In genomic region chr1:63795455-63795854, GRCh38 we compare ENCODE assay signal across 18 cellular contexts. TPM values are rescaled to one million over a fixed set of nuclear protein-coding genes. Genes with fewer than 3 reads are reported as not detected.
DNase-seq lines count a peak whose midpoint lies in the region; ATAC-seq and TF ChIP-seq lines count a peak whose summit lies in the region.
"Had no signal": no experiment of that assay in that cellular context is flagged by ENCODE, and none has a peak within 500 bp of the region (broad histone marks: within the 10 kb centered on the region; RNA-seq: fewer than 3 reads in every experiment).

No MANE protein-coding gene starts in this region.

- peaks cover 8 to 91% (median 37%) of the 10 kb centered on the region in 9 donors for H3K4me1 ChIP-seq in heart right ventricle
- peaks cover 6 to 75% of the 10 kb centered on the region in 2 donors for H3K4me1 ChIP-seq in thoracic aorta (ENCODE audit: control insufficient read depth in 1 of 2, low read depth in 2 of 2)

- no peaks in the 10 kb centered on the region for H3K36me3 ChIP-seq in heart right ventricle
- no peaks in the 10 kb centered on the region for H3K36me3 ChIP-seq in thoracic aorta
- no peaks in the 10 kb centered on the region for H3K36me3 ChIP-seq in MG63
- H3K36me3 ChIP-seq: BLaER1 treated with 17β-estradiol and CSF1 and Interleukin-3, amounts not matched to agents 10 nM and 100 nM; sigmoid colon had no signal

- ATAC-seq in heart right ventricle (peak in 7 of 8 donors; percentile 30 to 68 (median 41)), thoracic aorta (ENCODE audit: insufficient number of reproducible peaks, low FRiP score, low read depth) (no peak), GM21526 (IDR thresholded peaks at IDR 0.05; ENCODE audit: low FRiP score, unreplicated experiment) (no peak)
- ATAC-seq: activated T-cell treated with anti-CD3 and anti-CD28 coated beads, Interleukin-2, amount 50 U/mL, for 4 hours had no signal

- intact Hi-C loops in heart right ventricle (cut with DNase I): loop anchor here in 1 of 10 donors (10.0 kb wide), 1 partner anchor 129 kb away; no protein-coding TSS in a partner anchor

- 50 to 59% methylated on average over 4 of the region's 4 CpGs for WGBS in heart right ventricle, 2 donors

- no peak for TF ChIP-seq CTCF in heart right ventricle (IDR thresholded peaks at IDR 0.05)
- no peak for TF ChIP-seq CTCF in thoracic aorta (IDR thresholded peaks at IDR 0.05)

- no peaks in the 10 kb centered on the region for H3K9me3 ChIP-seq in heart right ventricle
- H3K9me3 ChIP-seq in thoracic aorta: no peaks in the 10 kb centered on the region
- H3K9me3 ChIP-seq in MG63: no peaks in the 10 kb centered on the region
- H3K9me3 ChIP-seq: BLaER1 treated with 17β-estradiol and CSF1 and Interleukin-3, amounts not matched to agents 10 nM and 100 nM; sigmoid colon had no signal

- H3K27me3 ChIP-seq in heart right ventricle (no peaks in the 10 kb centered on the region), thoracic aorta (replicated peaks; ENCODE audit: insufficient read depth) (no peaks in the 10 kb centered on the region), MG63 (no peaks in the 10 kb centered on the region)
- H3K27me3 ChIP-seq: BLaER1 treated with 17β-estradiol and CSF1 and Interleukin-3, amounts not matched to agents 10 nM and 100 nM; sigmoid colon had no signal

- H3K27ac ChIP-seq in heart right ventricle (peak overlapping the region in 4 of 10 donors; percentile 21 to 59 (median 44)), thoracic aorta (peak overlapping the region; percentile 22 to 41)
- H3K27ac ChIP-seq: BLaER1 treated with 17β-estradiol and CSF1 and Interleukin-3, amounts not matched to agents 10 nM and 100 nM had no signal

- DNase-seq in NCI-H1436 (lab: John Stamatoyannopoulos, UW): peak; percentile 11
- DNase-seq in NCI-H1436 treated with DMSO at 0.1 percent for 48 hours (lab: John Stamatoyannopoulos, UW): no peak
- DNase-seq in NCI-H345 treated with DMSO at 0.1 percent for 48 hours (lab: John Stamatoyannopoulos, UW; ENCODE audit: unreplicated experiment): peak; percentile 48
- no peak for DNase-seq in heart right ventricle
- no peak for DNase-seq in thoracic aorta (ENCODE audit: low spot score)
- no peak for DNase-seq in MG63
- DNase-seq in NCI-H1105 (lab: John Stamatoyannopoulos, UW): no peak
- DNase-seq: activated CD4-positive, alpha-beta T cell treated with anti-CD3 and anti-CD28 coated beads, Interleukin-2, amount 50 U/mL, for 48 hours; activated naive CD8-positive, alpha-beta T cell treated with anti-CD3 and anti-CD28 coated beads, Interleukin-2, amount 10 ng/mL, durations not matched to agents 7 days and 5 days; activated T-cell treated with anti-CD3 and anti-CD28 coated beads, Interleukin-2, amount 50 U/mL, for 4 hours; DMS 273 treated with DMSO at 0.1 percent for 48 hours; foreskin fibroblast; NCI-H2171; OCI-M1; sigmoid colon; stimulated activated CD4-positive, alpha-beta T cell treated with anti-CD3 and anti-CD28 coated beads, Interleukin-4, amount 100 ng/mL, for 24 hours had no signal

- no peak overlapping the region for H3K4me3 ChIP-seq in heart right ventricle
- H3K4me3 ChIP-seq in thoracic aorta: peak overlapping the region; percentile 5
- no peak overlapping the region for H3K4me3 ChIP-seq in MG63
- H3K4me3 ChIP-seq: BLaER1 treated with 17β-estradiol and CSF1 and Interleukin-3, amounts not matched to agents 10 nM and 100 nM; sigmoid colon had no signal

RNA-seq across cellular contexts. Expression of gene ROR1, which starts 21.6 kb away (rescaled TPM):
- 10 to 100 TPM; 12.0 to 36.2 (median 19.0) TPM for total RNA-seq in heart right ventricle
- 1 to 10 TPM; 2.9 to 3.6 TPM for polyA plus RNA-seq in heart right ventricle
- total RNA-seq in thoracic aorta: 10 to 100 TPM; 41.2 to 51.8 TPM
- total RNA-seq in MG63 (2014; rRNA removed; shearing (Covaris generic); ENCODE audit: low replicate concordance): 1.4 and 2.3 TPM in 2 replicates
- total RNA-seq: activated naive CD8-positive, alpha-beta T cell treated with anti-CD3 and anti-CD28 coated beads, Interleukin-2, amount 10 ng/mL, durations not matched to agents 7 days and 5 days had no signal

Comparison
In these comparisons a context has a peak if more than half of its experiments do, and no peak if none do; other contexts are left out.
1. DNase-seq: peak in NCI-H1436 (single experiment) and NCI-H345 treated with DMSO at 0.1 percent for 48 hours (single experiment); none in NCI-H1436 treated with DMSO at 0.1 percent for 48 hours (single experiment), heart right ventricle (0 of 2), thoracic aorta (single experiment), MG63 (single experiment) and NCI-H1105 (single experiment).
2. ATAC-seq: peak in heart right ventricle (7 of 8); none in thoracic aorta (single experiment) and GM21526 (single experiment).